Comparison of ENCODE assay signal across 12 cellular contexts in genomic region chr19:40739871-40740703, GRCh38. TPM values are rescaled to one million over a fixed set of nuclear protein-coding genes. Genes with fewer than 3 reads are reported as not detected.
A peak's percentile ranks its signal among the peaks of the same experiment; 100 is the strongest.
DNase-seq lines count a peak whose midpoint lies in the region; ATAC-seq and TF ChIP-seq lines count a peak whose summit lies in the region.
"Had no signal": no experiment of that assay in that cellular context is flagged by ENCODE, and none has a peak within 500 bp of the region (broad histone marks: within the 10 kb centered on the region; RNA-seq: fewer than 3 reads in every experiment).

No MANE protein-coding gene starts in this region.

- H3K27me3 ChIP-seq in esophagus squamous epithelium (no peaks in the 10 kb centered on the region), muscle layer of colon (ENCODE audit: control insufficient read depth in 1 of 2, insufficient read depth in 2 of 2, low read length in 2 of 2) (no peaks in the 10 kb centered on the region), upper lobe of right lung (no peaks in the 10 kb centered on the region)

- H3K36me3 ChIP-seq in esophagus squamous epithelium: peaks cover 43 to 65% (median 52%) of the 10 kb centered on the region in 3 donors
- peaks cover 28% of the 10 kb centered on the region for H3K36me3 ChIP-seq in muscle layer of colon (ENCODE audit: insufficient read depth, low read length)
- peaks cover 54% of the 10 kb centered on the region for H3K36me3 ChIP-seq in upper lobe of right lung

- CTCF ChIA-PET in RWPE1 (lab: Yijun Ruan, JAX): interaction anchor here (0.6 to 1.5 kb wide), 2 partner anchors 15 to 600 kb away, joined by 3 to 7 read pairs; no protein-coding TSS in a partner anchor

- no peak for DNase-seq in RWPE1 (ENCODE audit: low spot score)
- no peak for DNase-seq in esophagus squamous epithelium (lab: John Stamatoyannopoulos, UW)
- peak; percentile 59 for DNase-seq in upper lobe of right lung
- DNase-seq in DMS79 (lab: John Stamatoyannopoulos, UW): no peak
- DNase-seq: activated CD4-positive, alpha-beta memory T cell treated with anti-CD3 and anti-CD28 coated beads for 36 hours; activated effector memory CD4-positive, alpha-beta T cell treated with Interleukin-2 at 50 U/mL for 16 hours; NCI-H1694; SHP77 had no signal

- peak in 1 of 4 donors; percentile 5 for TF ChIP-seq POLR2A in esophagus squamous epithelium (IDR thresholded peaks at IDR 0.05)

- intact Hi-C loops in esophagus squamous epithelium (cut with DNase I) (no loop called here), upper lobe of right lung (cut with DNase I) (no loop called here)

- H3K9me3 ChIP-seq in esophagus squamous epithelium (no peaks in the 10 kb centered on the region), muscle layer of colon (ENCODE audit: low read length) (no peaks in the 10 kb centered on the region), upper lobe of right lung (no peaks in the 10 kb centered on the region)

- no peak for ATAC-seq in upper lobe of right lung
- ATAC-seq in GM19328 (IDR thresholded peaks at IDR 0.05; ENCODE audit: unreplicated experiment): no peak
- no peak for ATAC-seq in GM21360 (IDR thresholded peaks at IDR 0.05; ENCODE audit: unreplicated experiment)

- no peak overlapping the region for H3K9ac ChIP-seq in muscle layer of colon (ENCODE audit: low read length)

- 63 to 92% methylated on average over 2 to 8 of the region's 16 CpGs for WGBS in esophagus squamous epithelium, 2 donors

- TF ChIP-seq CTCF in RWPE1 (conservative IDR thresholded peaks at IDR 0.05; ENCODE audit: low read depth) (no peak), esophagus squamous epithelium (IDR thresholded peaks at IDR 0.05) (no peak), upper lobe of right lung (IDR thresholded peaks at IDR 0.05) (no peak)

- POLR2A ChIA-PET in RWPE1 (lab: Yijun Ruan, JAX; ENCODE audit: low non-redundant PET): interaction anchor here (0.8 kb wide), 1 partner anchor 10 kb away, joined by 5 read pairs; the partner anchor contains the start of gene ACTMAP

- H3K4me1 ChIP-seq in esophagus squamous epithelium: peaks cover 17 to 77% (median 22%) of the 10 kb centered on the region in 3 donors
- H3K4me1 ChIP-seq in muscle layer of colon (ENCODE audit: insufficient read depth, low read length): no peaks in the 10 kb centered on the region
- H3K4me1 ChIP-seq in upper lobe of right lung: peaks cover 11% of the 10 kb centered on the region

- H3K4me3 ChIP-seq in esophagus squamous epithelium (peak overlapping the region in 3 of 4 donors; percentile 8 to 38 (median 22)), muscle layer of colon (ENCODE audit: low read depth in 1 of 2, low read length in 2 of 2) (no peak overlapping the region), upper lobe of right lung (no peak overlapping the region)

- H3K27ac ChIP-seq in RWPE1: peak overlapping the region; percentile 69
- H3K27ac ChIP-seq in esophagus squamous epithelium: peak overlapping the region; percentile 55 to 85 (median 80)
- peak overlapping the region; percentile 12 for H3K27ac ChIP-seq in muscle layer of colon (ENCODE audit: low read depth, low read length)
- H3K27ac ChIP-seq in upper lobe of right lung: peak overlapping the region; percentile 79

RNA-seq across cellular contexts. Expression of gene ACTMAP, which starts 10.2 kb away (rescaled TPM):
- total RNA-seq in esophagus squamous epithelium (1 to 10 TPM; 2.1 to 2.8 (median 2.4) TPM), upper lobe of right lung (18.5 TPM)

RNA-seq across cellular contexts. Expression of gene SNRPA, which starts 10.9 kb away (rescaled TPM):
- total RNA-seq in esophagus squamous epithelium (10 to 100 TPM; 45.0 to 79.5 (median 51.0) TPM), upper lobe of right lung (51.7 TPM)

RNA-seq across cellular contexts. Expression of gene ITPKC, which starts 23.2 kb away (rescaled TPM):
- total RNA-seq in esophagus squamous epithelium (100 to 1,000 TPM in 2 of 4 donors, 10 to 100 TPM in 2; 58.5 to 127 (median 95.7) TPM), upper lobe of right lung (51.6 TPM)

RNA-seq across cellular contexts. Expression of gene COQ8B, which starts 23.4 kb away (rescaled TPM):
- 10 to 100 TPM; 19.3 to 64.1 (median 33.3) TPM for total RNA-seq in esophagus squamous epithelium
- total RNA-seq in upper lobe of right lung: 43.6 TPM

RNA-seq across cellular contexts. Expression of gene MIA, which starts 35.2 kb away (rescaled TPM):
- total RNA-seq in esophagus squamous epithelium (1 to 10 TPM in 1 of 4 donors, not detected in 3; 3.7 TPM), upper lobe of right lung (not detected)
- total RNA-seq: mesenteric fat pad had no signal

Comparison
In these comparisons a context has a peak if more than half of its experiments do, and no peak if none do; other contexts are left out.
1. H3K27ac ChIP-seq: peak in every context shown above with its lines; median percentile 80 in esophagus squamous epithelium; 79 in upper lobe of right lung; 69 in RWPE1; 12 in muscle layer of colon.
2. H3K4me3 ChIP-seq: peak in esophagus squamous epithelium (3 of 4); none in muscle layer of colon (0 of 2) and upper lobe of right lung (single experiment).